Comparison of ENCODE assay signal across 11 cellular contexts in genomic region chr11:111975076-111975806, GRCh38. TPM values are rescaled to one million over a fixed set of nuclear protein-coding genes. Genes with fewer than 3 reads are reported as not detected.
DNase-seq lines count a peak whose midpoint lies in the region; ATAC-seq, FAIRE-seq and TF ChIP-seq lines count a peak whose summit lies in the region.
"Had no signal": no experiment of that assay in that cellular context is flagged by ENCODE, and none has a peak within 500 bp of the region (broad histone marks: within the 10 kb centered on the region; RNA-seq: fewer than 3 reads in every experiment).

No MANE protein-coding gene starts in this region.

- peak; percentile 43 for FAIRE-seq in endometrium (lab: Jason Lieb, UNC)

- DNase-seq in AG10803 (ENCODE audit: low read depth), result no peak
- DNase-seq in NAMALWA (ENCODE audit: low spot score), result peak; percentile 20
- peak; percentile 55 for DNase-seq in midbrain (lab: John Stamatoyannopoulos, UW)
- DNase-seq in NCI-H446 (lab: John Stamatoyannopoulos, UW), result no peak
- no peak for DNase-seq in omental fat pad (ENCODE audit: low spot score)
- no peak for DNase-seq in stimulated activated CD4-positive, alpha-beta T cell treated with anti-CD3 and anti-CD28 coated beads, Interleukin-1b, Interleukin-23, amount 100 ng/mL, for 48 hours
- DNase-seq: colonic mucosa had no signal

- H3K4me3 ChIP-seq in AG10803 (ENCODE audit: low read length), result no peak overlapping the region
- H3K4me3 ChIP-seq: colonic mucosa had no signal

- no peak for ATAC-seq in omental fat pad (ENCODE audit: low FRiP score)
- no peak for ATAC-seq in HG02981 (IDR thresholded peaks at IDR 0.05; ENCODE audit: unreplicated experiment)

- 0 out of 2 replicates have a peak, but pooled peaks have one; percentile 19 for TF ChIP-seq CTCF in AG10803 (conservative IDR thresholded peaks at IDR 0.05; ENCODE audit: low read length)
- no peak for TF ChIP-seq CTCF in omental fat pad (IDR thresholded peaks at IDR 0.05)

RNA-seq across cellular contexts. Expression of gene DIXDC1, which starts 38.1 kb away (rescaled TPM):
- total RNA-seq in omental fat pad, result 10 to 100 TPM; 36.4 to 79.3 (median 40.7) TPM

RNA-seq across cellular contexts. Expression of gene DLAT, which starts 50.0 kb away (rescaled TPM):
- total RNA-seq in omental fat pad, result 10 to 100 TPM; 20.5 to 61.6 (median 36.1) TPM

RNA-seq across cellular contexts. Expression of gene C11orf52, which starts 56.5 kb away (rescaled TPM):
- 1 to 10 TPM in 3 of 4 donors, not detected in 1; 3.4 to 7.9 (median 7.5) TPM for total RNA-seq in omental fat pad
- total RNA-seq: activated CD8-positive, alpha-beta memory T cell treated with anti-CD3 and anti-CD28 coated beads for 36 hours; Daoy had no signal

Comparison
In these comparisons a context has a peak if more than half of its experiments do, and no peak if none do; other contexts are left out.
1. DNase-seq: peak in NAMALWA (single experiment) and midbrain (single experiment); none in AG10803 (single experiment), NCI-H446 (0 of 2), omental fat pad (single experiment) and stimulated activated CD4-positive, alpha-beta T cell treated with anti-CD3 and anti-CD28 coated beads, Interleukin-1b, Interleukin-23, amount 100 ng/mL, for 48 hours (single experiment).